8 cellular contexts compared by ENCODE assay signal in genomic region chr7:3200504-3200903, GRCh38.
DNase-seq lines count a peak whose midpoint lies in the region; ATAC-seq and TF ChIP-seq lines count a peak whose summit lies in the region.

No MANE protein-coding gene starts in this region.

- DNase-seq in Caco-2 = peak; percentile 58 to 63
- peak; percentile 11 for DNase-seq in activated T-helper 1 cell treated with anti-CD3 and anti-CD28 coated beads, Interleukin-12 subunit alpha, Interleukin-12 subunit beta, Interleukin-2, Interleukin-4 antibody, amounts not matched to agents 30 ng/mL and 10 ng/mL and 1 ng/mL, durations not matched to agents 14 hours and 24 hours and 36 hours (ENCODE audit: low spot score)
- peak; percentile 50 for DNase-seq in left kidney (ENCODE audit: low read depth, low spot score)
- DNase-seq in NCI-H2107 treated with DMSO at 0.1 percent for 48 hours (lab: John Stamatoyannopoulos, UW; ENCODE audit: unreplicated experiment) = no peak
- DNase-seq in effector CD4-positive, alpha-beta T cell = no peak

- no peak overlapping the region for H3K4me3 Mint-ChIP-seq in Caco-2 (ENCODE audit: unreplicated experiment)
- H3K4me3 Mint-ChIP-seq in activated T-helper 1 cell treated with anti-CD3 and anti-CD28 coated beads, Interleukin-12 subunit alpha, Interleukin-12 subunit beta, Interleukin-2, Interleukin-4 antibody, amounts not matched to agents 30 ng/mL and 10 ng/mL and 1 ng/mL, durations not matched to agents 14 hours and 24 hours and 36 hours = no peak overlapping the region

- POLR2A ChIA-PET in Caco-2 (lab: Charles Lee) = no interaction called here

- peak; percentile 47 for ATAC-seq in HG03342 (IDR thresholded peaks at IDR 0.05; ENCODE audit: unreplicated experiment)
- ATAC-seq in GM21528 (IDR thresholded peaks at IDR 0.05; ENCODE audit: low FRiP score, unreplicated experiment) = no peak
- ATAC-seq in HG02678 (IDR thresholded peaks at IDR 0.05; ENCODE audit: unreplicated experiment) = no peak

- H3K4me1 ChIP-seq in Caco-2 = 0 out of 2 replicates have a peak, but pooled peaks cover 12% of the 10 kb centered on the region

- CTCF ChIA-PET in Caco-2 (lab: Charles Lee) = interaction anchor here (0.6 to 0.7 kb wide), 2 partner anchors 112 to 274 kb away, joined by 3 read pairs; no protein-coding TSS in a partner anchor

- intact Hi-C loops in Caco-2 (cut with micrococcal nuclease; ENCODE audit: unreplicated experiment) = loop anchor here (1.0 to 5.0 kb wide), 4 partner anchors 36 to 314 kb away; no protein-coding TSS in a partner anchor
- intact Hi-C loops in activated T-helper 1 cell treated with anti-CD3 and anti-CD28 coated beads, Interleukin-12 subunit alpha, Interleukin-12 subunit beta, Interleukin-2, Interleukin-4 antibody, amounts not matched to agents 30 ng/mL and 10 ng/mL and 1 ng/mL, durations not matched to agents 14 hours and 24 hours and 36 hours (cut with micrococcal nuclease) = loop anchor here (1.0 kb wide), 2 partner anchors 313 to 335 kb away; no protein-coding TSS in a partner anchor

- BruUV-seq in Caco-2 (replicated peaks; lab: Mats Ljungman, UMichigan) = no TSS peak

- no peaks in the 10 kb centered on the region for H3K27me3 ChIP-seq in Caco-2 (replicated peaks; ENCODE audit: control insufficient read depth, insufficient read depth, low read length)

- H3K4me1 Mint-ChIP-seq in Caco-2 (ENCODE audit: low read depth, unreplicated experiment) = peaks cover 7% of the 10 kb centered on the region
- H3K4me1 Mint-ChIP-seq in activated T-helper 1 cell treated with anti-CD3 and anti-CD28 coated beads, Interleukin-12 subunit alpha, Interleukin-12 subunit beta, Interleukin-2, Interleukin-4 antibody, amounts not matched to agents 30 ng/mL and 10 ng/mL and 1 ng/mL, durations not matched to agents 14 hours and 24 hours and 36 hours (ENCODE audit: low read depth) = no peaks in the 10 kb centered on the region

- no peaks in the 10 kb centered on the region for H3K36me3 Mint-ChIP-seq in Caco-2 (ENCODE audit: insufficient read depth, unreplicated experiment)
- H3K36me3 Mint-ChIP-seq in activated T-helper 1 cell treated with anti-CD3 and anti-CD28 coated beads, Interleukin-12 subunit alpha, Interleukin-12 subunit beta, Interleukin-2, Interleukin-4 antibody, amounts not matched to agents 30 ng/mL and 10 ng/mL and 1 ng/mL, durations not matched to agents 14 hours and 24 hours and 36 hours (ENCODE audit: low read depth) = no peaks in the 10 kb centered on the region

- H3K36me3 ChIP-seq in Caco-2 (ENCODE audit: control insufficient read depth, insufficient read depth, low read length) = no peaks in the 10 kb centered on the region

- no peak overlapping the region for H3K4me3 ChIP-seq in Caco-2 (ENCODE audit: low read depth, low read length)

- peak; percentile 54 for TF ChIP-seq CTCF in Caco-2 (IDR thresholded peaks at IDR 0.05; ENCODE audit: insufficient read depth in 1 of 2, low read depth in 1 of 2, low read length in 1 of 2, severe bottlenecking in 1 of 2, unreplicated experiment in 1 of 2)

- H3K9me3 ChIP-seq in Caco-2 = no peaks in the 10 kb centered on the region

- no peaks in the 10 kb centered on the region for H3K27me3 Mint-ChIP-seq in Caco-2 (ENCODE audit: insufficient read depth, unreplicated experiment)
- peaks cover 11% of the 10 kb centered on the region for H3K27me3 Mint-ChIP-seq in activated T-helper 1 cell treated with anti-CD3 and anti-CD28 coated beads, Interleukin-12 subunit alpha, Interleukin-12 subunit beta, Interleukin-2, Interleukin-4 antibody, amounts not matched to agents 30 ng/mL and 10 ng/mL and 1 ng/mL, durations not matched to agents 14 hours and 24 hours and 36 hours (ENCODE audit: insufficient read depth)

- peaks cover 10% of the 10 kb centered on the region for H3K9me3 Mint-ChIP-seq in Caco-2 (ENCODE audit: unreplicated experiment)
- H3K9me3 Mint-ChIP-seq in activated T-helper 1 cell treated with anti-CD3 and anti-CD28 coated beads, Interleukin-12 subunit alpha, Interleukin-12 subunit beta, Interleukin-2, Interleukin-4 antibody, amounts not matched to agents 30 ng/mL and 10 ng/mL and 1 ng/mL, durations not matched to agents 14 hours and 24 hours and 36 hours = no peaks in the 10 kb centered on the region

- no peak overlapping the region for H3K27ac Mint-ChIP-seq in Caco-2 (ENCODE audit: unreplicated experiment)
- peak overlapping the region; percentile 14 for H3K27ac Mint-ChIP-seq in activated T-helper 1 cell treated with anti-CD3 and anti-CD28 coated beads, Interleukin-12 subunit alpha, Interleukin-12 subunit beta, Interleukin-2, Interleukin-4 antibody, amounts not matched to agents 30 ng/mL and 10 ng/mL and 1 ng/mL, durations not matched to agents 14 hours and 24 hours and 36 hours

Comparison
In these comparisons a context has a peak if more than half of its experiments do, and no peak if none do; other contexts are left out.
1. DNase-seq: peak in Caco-2 (2 of 2), activated T-helper 1 cell treated with anti-CD3 and anti-CD28 coated beads, Interleukin-12 subunit alpha, Interleukin-12 subunit beta, Interleukin-2, Interleukin-4 antibody, amounts not matched to agents 30 ng/mL and 10 ng/mL and 1 ng/mL, durations not matched to agents 14 hours and 24 hours and 36 hours (single experiment) and left kidney (single experiment); none in NCI-H2107 treated with DMSO at 0.1 percent for 48 hours (single experiment) and effector CD4-positive, alpha-beta T cell (single experiment).